In genomic region chr5:145237843-145238242, GRCh38 we compare ENCODE assay signal across 10 cellular contexts.
DNase-seq lines count a peak whose midpoint lies in the region; ATAC-seq and TF ChIP-seq lines count a peak whose summit lies in the region.
"Had no signal": no experiment of that assay in that cellular context is flagged by ENCODE, and none has a peak within 500 bp of the region (broad histone marks: within the 10 kb centered on the region; RNA-seq: fewer than 3 reads in every experiment).

No MANE protein-coding gene starts in this region.

- H3K27ac Mint-ChIP-seq in CD8-positive, alpha-beta memory T cell: no peak overlapping the region
- H3K27ac Mint-ChIP-seq: T-helper 1 cell treated with Interleukin-12 subunit alpha and Interleukin-12 subunit beta and Interleukin-4 antibody, amounts not matched to agents 30 μg/mL and 1 μg/mL, for 36 hours had no signal

- DNase-seq in GM12864 (ENCODE audit: low read depth) (peak; percentile 15), NCI-H1105 (lab: John Stamatoyannopoulos, UW) (peak; percentile 14), SKM-1 (lab: John Stamatoyannopoulos, UW; ENCODE audit: unreplicated experiment) (peak; percentile 63), iPS DF 4.7 (ENCODE audit: extremely low read depth, low spot score) (peak; percentile 74), AG08395 (ENCODE audit: low spot score) (no peak), gastrocnemius medialis (no peak)
- no peak for DNase-seq in CD8-positive, alpha-beta memory T cell

- H3K4me1 Mint-ChIP-seq in CD8-positive, alpha-beta memory T cell: no peaks in the 10 kb centered on the region

- peaks cover 0 to 12% (median 3%) of the 10 kb centered on the region in 5 donors for H3K9me3 Mint-ChIP-seq in CD8-positive, alpha-beta memory T cell
- H3K9me3 Mint-ChIP-seq: T-helper 1 cell treated with Interleukin-12 subunit alpha and Interleukin-12 subunit beta and Interleukin-4 antibody, amounts not matched to agents 30 μg/mL and 1 μg/mL, for 36 hours had no signal

- H3K4me3 ChIP-seq in GM12864 (ENCODE audit: low read depth, low read length) (no peak overlapping the region), HEK293 (ENCODE audit: low read depth, low read length) (no peak overlapping the region), gastrocnemius medialis (no peak overlapping the region)
- H3K4me3 ChIP-seq in CD8-positive, alpha-beta memory T cell (ENCODE audit: low read length): no peak overlapping the region

- CTCF ChIA-PET in HEK293 (lab: Yijun Ruan, JAX): interaction anchor here (0.5 to 4.6 kb wide), 20 partner anchors 8 to 1096 kb away, joined by 3 to 36 read pairs (median 4); no protein-coding TSS in a partner anchor
- CTCF ChIA-PET in CD8-positive, alpha-beta memory T cell (lab: Charles Lee): no interaction called here

- in situ Hi-C loops in gastrocnemius medialis (cut with MboI; ENCODE audit: low sequenced_read_pairs in 4 of 4): no loop called here

- no peak for ATAC-seq in gastrocnemius medialis

- H3K27me3 Mint-ChIP-seq in CD8-positive, alpha-beta memory T cell: no peaks in the 10 kb centered on the region

- H3K4me1 ChIP-seq in HEK293 (ENCODE audit: control insufficient read depth, insufficient read depth, low read length): no peaks in the 10 kb centered on the region
- no peaks in the 10 kb centered on the region for H3K4me1 ChIP-seq in gastrocnemius medialis
- H3K4me1 ChIP-seq in CD8-positive, alpha-beta memory T cell (ENCODE audit: insufficient read depth, low read length): no peaks in the 10 kb centered on the region

- POLR2A ChIA-PET in HEK293 (lab: Yijun Ruan, JAX): no interaction called here
- POLR2A ChIA-PET in CD8-positive, alpha-beta memory T cell (lab: Charles Lee): no interaction called here

- H3K36me3 ChIP-seq in HEK293 (ENCODE audit: control insufficient read depth in 2 of 2, insufficient read depth in 1 of 2, low read length in 2 of 2): no peaks in the 10 kb centered on the region
- H3K36me3 ChIP-seq in gastrocnemius medialis: no peaks in the 10 kb centered on the region
- H3K36me3 ChIP-seq in CD8-positive, alpha-beta memory T cell (ENCODE audit: insufficient read depth, low read length): no peaks in the 10 kb centered on the region
- H3K36me3 ChIP-seq: neutrophil had no signal

- TF ChIP-seq CTCF in GM12864 (IDR thresholded peaks at IDR 0.05; ENCODE audit: low read depth, low read length, missing control alignments) (peak; percentile 60), HEK293 (tag by site-specific recombination; IDR thresholded peaks at IDR 0.05) (no peak), gastrocnemius medialis (IDR thresholded peaks at IDR 0.05 in 4 of 5, conservative IDR thresholded peaks at IDR 0.05 in 1 of 5) (peak in 1 of 5 experiments; percentile 13)

- intact Hi-C loops in gastrocnemius medialis (cut with DNase I; ENCODE audit: low total_unique reads): no loop called here

- no peak for TF ChIP-seq POLR2A in gastrocnemius medialis (IDR thresholded peaks at IDR 0.05)

- no peaks in the 10 kb centered on the region for H3K9me3 ChIP-seq in HEK293 (ENCODE audit: control insufficient read depth, insufficient read depth, low read depth, low read length)
- no peaks in the 10 kb centered on the region for H3K9me3 ChIP-seq in gastrocnemius medialis
- H3K9me3 ChIP-seq in CD8-positive, alpha-beta memory T cell (ENCODE audit: low read length): no peaks in the 10 kb centered on the region
- H3K9me3 ChIP-seq: neutrophil had no signal

- H3K36me3 Mint-ChIP-seq in CD8-positive, alpha-beta memory T cell: no peaks in the 10 kb centered on the region

- no peaks in the 10 kb centered on the region for H3K27me3 ChIP-seq in gastrocnemius medialis
- H3K27me3 ChIP-seq in CD8-positive, alpha-beta memory T cell (ENCODE audit: insufficient read depth, low read length, poor library complexity, severe bottlenecking): no peaks in the 10 kb centered on the region
- H3K27me3 ChIP-seq: neutrophil had no signal

- H3K4me3 Mint-ChIP-seq in CD8-positive, alpha-beta memory T cell: no peak overlapping the region
- H3K4me3 Mint-ChIP-seq: T-helper 1 cell treated with Interleukin-12 subunit alpha and Interleukin-12 subunit beta and Interleukin-4 antibody, amounts not matched to agents 30 μg/mL and 1 μg/mL, for 36 hours had no signal

- H3K27ac ChIP-seq in HEK293 (ENCODE audit: extremely low read depth, low read depth, low read length) (no peak overlapping the region), gastrocnemius medialis (no peak overlapping the region)
- no peak overlapping the region for H3K27ac ChIP-seq in CD8-positive, alpha-beta memory T cell (ENCODE audit: low read depth, low read length)
- H3K27ac ChIP-seq: neutrophil had no signal

TF ChIP-seq in HEK293, 187 proteins besides CTCF, POLR2A, EP300 and RAD21:
- TF ChIP-seq ZNF654 (tag by site-specific recombination; IDR thresholded peaks at IDR 0.05; ENCODE audit: low read depth) (peak; percentile 59), ZNF311 (tag by site-specific recombination; IDR thresholded peaks at IDR 0.05; ENCODE audit: borderline replicate concordance) (no peak), ZNF112 (tag by site-specific recombination; IDR thresholded peaks at IDR 0.05) (no peak), ZBTB11 (tag by site-specific recombination; conservative IDR thresholded peaks at IDR 0.05; ENCODE audit: low read depth) (no peak), KLF7 (tag by site-specific recombination; IDR thresholded peaks at IDR 0.05; ENCODE audit: borderline replicate concordance) (no peak)
- TF ChIP-seq, protein P1, sequence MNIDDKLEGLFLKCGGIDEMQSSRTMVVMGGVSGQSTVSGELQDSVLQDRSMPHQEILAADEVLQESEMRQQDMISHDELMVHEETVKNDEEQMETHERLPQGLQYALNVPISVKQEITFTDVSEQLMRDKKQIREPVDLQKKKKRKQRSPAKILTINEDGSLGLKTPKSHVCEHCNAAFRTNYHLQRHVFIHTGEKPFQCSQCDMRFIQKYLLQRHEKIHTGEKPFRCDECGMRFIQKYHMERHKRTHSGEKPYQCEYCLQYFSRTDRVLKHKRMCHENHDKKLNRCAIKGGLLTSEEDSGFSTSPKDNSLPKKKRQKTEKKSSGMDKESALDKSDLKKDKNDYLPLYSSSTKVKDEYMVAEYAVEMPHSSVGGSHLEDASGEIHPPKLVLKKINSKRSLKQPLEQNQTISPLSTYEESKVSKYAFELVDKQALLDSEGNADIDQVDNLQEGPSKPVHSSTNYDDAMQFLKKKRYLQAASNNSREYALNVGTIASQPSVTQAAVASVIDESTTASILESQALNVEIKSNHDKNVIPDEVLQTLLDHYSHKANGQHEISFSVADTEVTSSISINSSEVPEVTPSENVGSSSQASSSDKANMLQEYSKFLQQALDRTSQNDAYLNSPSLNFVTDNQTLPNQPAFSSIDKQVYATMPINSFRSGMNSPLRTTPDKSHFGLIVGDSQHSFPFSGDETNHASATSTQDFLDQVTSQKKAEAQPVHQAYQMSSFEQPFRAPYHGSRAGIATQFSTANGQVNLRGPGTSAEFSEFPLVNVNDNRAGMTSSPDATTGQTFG (tag by site-specific recombination; IDR thresholded peaks at IDR 0.05; ENCODE audit: borderline replicate concordance): no peak

Comparison
In these comparisons a context has a peak if more than half of its experiments do, and no peak if none do; other contexts are left out.
1. DNase-seq: peak in GM12864 (single experiment), NCI-H1105 (single experiment), SKM-1 (single experiment) and iPS DF 4.7 (single experiment); none in AG08395 (single experiment), gastrocnemius medialis (0 of 2) and CD8-positive, alpha-beta memory T cell (0 of 5).